In the genomic region with DNA sequence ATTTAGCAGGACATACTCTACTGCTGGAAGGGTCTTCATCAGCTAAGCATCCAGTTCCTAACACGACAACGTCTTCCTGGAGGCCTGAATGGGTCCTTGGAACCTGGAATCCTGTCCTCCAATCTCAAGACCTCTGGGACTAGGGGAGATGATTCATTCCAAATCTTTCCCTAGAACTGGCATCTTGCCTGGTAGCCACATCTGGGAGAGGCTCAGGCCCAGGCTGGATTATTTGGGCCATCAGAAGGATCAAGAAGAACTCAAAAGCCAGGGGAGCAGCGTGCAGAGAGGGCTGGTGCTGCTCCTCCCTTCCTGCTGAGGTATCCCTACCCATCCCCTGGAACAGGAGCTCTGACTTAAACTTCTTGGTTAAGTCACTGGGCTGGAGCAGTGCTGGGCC, we compare ENCODE assay signal across 16 cellular contexts. TPM values are rescaled to one million over a fixed set of nuclear protein-coding genes. Genes with fewer than 3 reads are reported as not detected.
DNase-seq lines count a peak whose midpoint lies in the region; ATAC-seq, FAIRE-seq and TF ChIP-seq lines count a peak whose summit lies in the region.
"Had no signal": no experiment of that assay in that cellular context is flagged by ENCODE, and none has a peak within 500 bp of the region (broad histone marks: within the 10 kb centered on the region; RNA-seq: fewer than 3 reads in every experiment).

No MANE protein-coding gene starts in this region.

- H3K9me3 ChIP-seq in SK-N-SH (no peaks in the 10 kb centered on the region), ascending aorta (no peaks in the 10 kb centered on the region)

- no peak for DNase-seq in SK-N-SH
- DNase-seq in ascending aorta (ENCODE audit: low spot score in 2 of 2) = peak in 1 of 2 donors; percentile 81
- DNase-seq in foreskin fibroblast = peak; percentile 81 to 94
- no peak for DNase-seq in urothelium cell line (ENCODE audit: low spot score)
- no peak for DNase-seq in LoVo (ENCODE audit: low spot score)
- DNase-seq: activated CD4-positive, alpha-beta T cell treated with anti-CD3 and anti-CD28 coated beads for 36 hours; activated naive CD8-positive, alpha-beta T cell treated with anti-CD3 and anti-CD28 coated beads for 36 hours; COR-L47; natural killer cell; stimulated activated CD4-positive, alpha-beta T cell treated with anti-CD3 and anti-CD28 coated beads, Interleukin-2, amount 100 ng/mL, for 48 hours had no signal

- H4K20me1 ChIP-seq in SK-N-SH (ENCODE audit: insufficient read depth) = peaks cover 14% of the 10 kb centered on the region

- peaks cover 14 to 20% of the 10 kb centered on the region in 2 experiments; a peak in 3 of 4 replicates for H3K4me1 ChIP-seq in SK-N-SH (ENCODE audit: control insufficient read depth in 1 of 2, insufficient read depth in 2 of 2, low read depth in 1 of 2, low read length in 1 of 2)
- H3K4me1 ChIP-seq in ascending aorta = peaks cover 0 to 12% of the 10 kb centered on the region in 2 donors

- ATAC-seq in SK-N-SH treated with all-trans-retinoic acid at 6 μM for 48 hours (no peak), HG02973 (IDR thresholded peaks at IDR 0.05; ENCODE audit: unreplicated experiment) (no peak), HG02970 (IDR thresholded peaks at IDR 0.05; ENCODE audit: low FRiP score, unreplicated experiment) (no peak)
- ATAC-seq: activated CD4-positive, alpha-beta T cell treated with anti-CD3 and anti-CD28 coated beads for 36 hours; natural killer cell had no signal

- TF ChIP-seq EP300 in SK-N-SH (IDR thresholded peaks at IDR 0.05; ENCODE audit: borderline replicate concordance in 1 of 2, low read depth in 1 of 2, low read length in 1 of 2) = no peak

- H3K9me2 ChIP-seq in SK-N-SH = no peaks in the 10 kb centered on the region

- H3K79me2 ChIP-seq in SK-N-SH (ENCODE audit: insufficient read depth) = peaks cover 22% of the 10 kb centered on the region

- H3K36me3 ChIP-seq in SK-N-SH (replicated peaks in 1 of 2; ENCODE audit: control insufficient read depth in 1 of 2, insufficient read depth in 2 of 2, low read length in 1 of 2) (no peaks in the 10 kb centered on the region), ascending aorta (no peaks in the 10 kb centered on the region)

- peak; percentile 70 for FAIRE-seq in urothelium cell line (lab: Jason Lieb, UNC)
- FAIRE-seq: endothelial cell of umbilical vein had no signal

- no peak overlapping the region for H2AFZ ChIP-seq in SK-N-SH (ENCODE audit: low read depth)

- WGBS in SK-N-SH (ENCODE audit: low lambda C conversion rate) = 73% methylated on average over 2 of the region's 3 CpGs

- CTCF ChIA-PET in SK-N-SH (lab: Yijun Ruan, JAX) = interaction anchor here (1.2 to 7.3 kb wide), 4 partner anchors 9 to 41 kb away, joined by 3 to 63 read pairs (median 26); no protein-coding TSS in a partner anchor

- H3F3A ChIP-seq in SK-N-SH (replicated peaks; ENCODE audit: insufficient read depth) = no peaks in the 10 kb centered on the region

- H3K4me3 ChIP-seq in SK-N-SH (ENCODE audit: low read depth in 2 of 2, low read length in 1 of 2) (no peak overlapping the region), ascending aorta (no peak overlapping the region), foreskin fibroblast (ENCODE audit: low read depth in 1 of 2, low read length in 2 of 2) (no peak overlapping the region)

- TF ChIP-seq CTCF in SK-N-SH (IDR thresholded peaks at IDR 0.05) (no peak), ascending aorta (IDR thresholded peaks at IDR 0.05) (no peak), foreskin fibroblast (IDR thresholded peaks at IDR 0.05; ENCODE audit: low read depth, low read length) (no peak)

- TF ChIP-seq RAD21 in SK-N-SH (IDR thresholded peaks at IDR 0.05; ENCODE audit: low read length) = no peak

- no peak overlapping the region for H3K9ac ChIP-seq in SK-N-SH

- POLR2A ChIA-PET in SK-N-SH (lab: Yijun Ruan, JAX) = no interaction called here

- H3K4me2 ChIP-seq in SK-N-SH = no peak overlapping the region

- intact Hi-C loops in ascending aorta (cut with DNase I) = no loop called here

- H3K27me3 ChIP-seq in SK-N-SH (ENCODE audit: insufficient read depth) (no peaks in the 10 kb centered on the region), ascending aorta (no peaks in the 10 kb centered on the region)

- H3K27ac ChIP-seq in SK-N-SH (ENCODE audit: low read depth in 2 of 2, low read length in 1 of 2) (no peak overlapping the region), ascending aorta (peak overlapping the region; percentile 19 to 56)

TF ChIP-seq in SK-N-SH, 30 proteins besides CTCF, POLR2A, EP300 and RAD21:
- TF ChIP-seq NRF1 (IDR thresholded peaks at IDR 0.05; ENCODE audit: low read depth, low read length) = no peak
- TF ChIP-seq FOXM1 (IDR thresholded peaks at IDR 0.05; ENCODE audit: low read depth) = no peak
- TF ChIP-seq, protein P1, sequence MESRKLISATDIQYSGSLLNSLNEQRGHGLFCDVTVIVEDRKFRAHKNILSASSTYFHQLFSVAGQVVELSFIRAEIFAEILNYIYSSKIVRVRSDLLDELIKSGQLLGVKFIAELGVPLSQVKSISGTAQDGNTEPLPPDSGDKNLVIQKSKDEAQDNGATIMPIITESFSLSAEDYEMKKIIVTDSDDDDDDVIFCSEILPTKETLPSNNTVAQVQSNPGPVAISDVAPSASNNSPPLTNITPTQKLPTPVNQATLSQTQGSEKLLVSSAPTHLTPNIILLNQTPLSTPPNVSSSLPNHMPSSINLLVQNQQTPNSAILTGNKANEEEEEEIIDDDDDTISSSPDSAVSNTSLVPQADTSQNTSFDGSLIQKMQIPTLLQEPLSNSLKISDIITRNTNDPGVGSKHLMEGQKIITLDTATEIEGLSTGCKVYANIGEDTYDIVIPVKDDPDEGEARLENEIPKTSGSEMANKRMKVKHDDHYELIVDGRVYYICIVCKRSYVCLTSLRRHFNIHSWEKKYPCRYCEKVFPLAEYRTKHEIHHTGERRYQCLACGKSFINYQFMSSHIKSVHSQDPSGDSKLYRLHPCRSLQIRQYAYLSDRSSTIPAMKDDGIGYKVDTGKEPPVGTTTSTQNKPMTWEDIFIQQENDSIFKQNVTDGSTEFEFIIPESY (IDR thresholded peaks at IDR 0.05; ENCODE audit: borderline replicate concordance, low read depth) = no peak
- no peak for TF ChIP-seq NFIC (IDR thresholded peaks at IDR 0.05; ENCODE audit: borderline replicate concordance)
- no peak for TF ChIP-seq RFX5 (IDR thresholded peaks at IDR 0.05; ENCODE audit: low read length)
- TF ChIP-seq, protein P2, sequence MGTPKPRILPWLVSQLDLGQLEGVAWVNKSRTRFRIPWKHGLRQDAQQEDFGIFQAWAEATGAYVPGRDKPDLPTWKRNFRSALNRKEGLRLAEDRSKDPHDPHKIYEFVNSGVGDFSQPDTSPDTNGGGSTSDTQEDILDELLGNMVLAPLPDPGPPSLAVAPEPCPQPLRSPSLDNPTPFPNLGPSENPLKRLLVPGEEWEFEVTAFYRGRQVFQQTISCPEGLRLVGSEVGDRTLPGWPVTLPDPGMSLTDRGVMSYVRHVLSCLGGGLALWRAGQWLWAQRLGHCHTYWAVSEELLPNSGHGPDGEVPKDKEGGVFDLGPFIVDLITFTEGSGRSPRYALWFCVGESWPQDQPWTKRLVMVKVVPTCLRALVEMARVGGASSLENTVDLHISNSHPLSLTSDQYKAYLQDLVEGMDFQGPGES (IDR thresholded peaks at IDR 0.05; ENCODE audit: low read depth, low read length) = no peak
- peak; percentile 17; the same call in 1 of the 2 replicates for TF ChIP-seq FOSL2 (IDR thresholded peaks at IDR 0.05; ENCODE audit: borderline replicate concordance, low read depth)

TF ChIP-seq in SK-N-SH treated with all-trans-retinoic acid at 6 μM for 48 hours, 23 proteins besides CTCF, POLR2A, EP300 and RAD21 (continues in another document):
- TF ChIP-seq, protein P3, sequence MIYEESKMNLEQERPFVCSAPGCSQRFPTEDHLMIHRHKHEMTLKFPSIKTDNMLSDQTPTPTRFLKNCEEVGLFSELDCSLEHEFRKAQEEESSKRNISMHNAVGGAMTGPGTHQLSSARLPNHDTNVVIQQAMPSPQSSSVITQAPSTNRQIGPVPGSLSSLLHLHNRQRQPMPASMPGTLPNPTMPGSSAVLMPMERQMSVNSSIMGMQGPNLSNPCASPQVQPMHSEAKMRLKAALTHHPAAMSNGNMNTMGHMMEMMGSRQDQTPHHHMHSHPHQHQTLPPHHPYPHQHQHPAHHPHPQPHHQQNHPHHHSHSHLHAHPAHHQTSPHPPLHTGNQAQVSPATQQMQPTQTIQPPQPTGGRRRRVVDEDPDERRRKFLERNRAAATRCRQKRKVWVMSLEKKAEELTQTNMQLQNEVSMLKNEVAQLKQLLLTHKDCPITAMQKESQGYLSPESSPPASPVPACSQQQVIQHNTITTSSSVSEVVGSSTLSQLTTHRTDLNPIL (CRISPR knock-in tag; IDR thresholded peaks at IDR 0.05; ENCODE audit: low read depth) = no peak
- no peak for TF ChIP-seq TOX (CRISPR knock-in tag; IDR thresholded peaks at IDR 0.05; ENCODE audit: borderline replicate concordance)

RNA-seq across cellular contexts. Expression of gene PHLDA3, which starts 2.8 kb away (rescaled TPM):
- polyA plus RNA-seq in SK-N-SH (2012; rRNA removed) = 105 and 108 TPM in 2 replicates
- polyA plus RNA-seq in SK-N-SH (2012; cell fraction: cytosol; rRNA removed) = 46.1 and 93.3 TPM in 2 replicates
- polyA plus RNA-seq in SK-N-SH (2012; cell fraction: nucleus; rRNA removed) = 94.2 and 108 TPM in 2 replicates
- 111 TPM for total RNA-seq in ascending aorta

RNA-seq across cellular contexts. Expression of gene CSRP1, which starts 35.2 kb away (rescaled TPM):
- 317 and 373 TPM in 2 replicates for polyA plus RNA-seq in SK-N-SH (2012; rRNA removed)
- polyA plus RNA-seq in SK-N-SH (2012; cell fraction: cytosol; rRNA removed) = 237 and 288 TPM in 2 replicates
- 358 and 396 TPM in 2 replicates for polyA plus RNA-seq in SK-N-SH (2012; cell fraction: nucleus; rRNA removed)
- total RNA-seq in ascending aorta = 948 TPM

RNA-seq across cellular contexts. Expression of gene TNNI1, which starts 50.2 kb away (rescaled TPM):
- 0.11 TPM in 1 of 2 replicates, not detected in the other for polyA plus RNA-seq in SK-N-SH (2012; rRNA removed)
- polyA plus RNA-seq in SK-N-SH (2012; cell fraction: cytosol; rRNA removed) = 0.03 and 0.25 TPM in 2 replicates
- polyA plus RNA-seq in SK-N-SH (2012; cell fraction: nucleus; rRNA removed) = 0.15 and 0.17 TPM in 2 replicates
- total RNA-seq in ascending aorta = not detected
- total RNA-seq: A172; activated CD4-positive, alpha-beta T cell treated with anti-CD3 and anti-CD28 coated beads for 36 hours; activated naive CD8-positive, alpha-beta T cell treated with anti-CD3 and anti-CD28 coated beads for 36 hours; endothelial cell of umbilical vein; lower leg skin had no signal
- polyA plus RNA-seq: endothelial cell of umbilical vein had no signal

Comparison
In these comparisons a context has a peak if more than half of its experiments do, and no peak if none do; other contexts are left out.
1. DNase-seq: peak in foreskin fibroblast (2 of 2); none in SK-N-SH (single experiment), urothelium cell line (single experiment) and LoVo (single experiment).
2. H3K27ac ChIP-seq: peak in ascending aorta (2 of 2); none in SK-N-SH (0 of 2).